27 cellular contexts compared by ENCODE assay signal in genomic region chr16:35308674-35309073, GRCh38.
"Had no signal": no experiment of that assay in that cellular context is flagged by ENCODE, and none has a peak within 500 bp of the region (broad histone marks: within the 10 kb centered on the region; RNA-seq: fewer than 3 reads in every experiment).

No MANE protein-coding gene starts in this region.

- H3K4me1 Mint-ChIP-seq: central memory CD8-positive, alpha-beta T cell; endodermal cell; memory B cell; natural killer cell; stimulated activated effector memory CD8-positive, alpha-beta T cell treated with anti-CD3 and anti-CD28 coated beads, Interleukin-12 subunit alpha, Interleukin-12 subunit beta, amount 100 ng/mL, for 72 hours had no signal

- H3K4me1 ChIP-seq: colonic mucosa, esophagus muscularis mucosa, heart right ventricle, lower lobe of right lung, pancreas, tibial nerve, upper lobe of left lung, uterus had no signal

- H3K36me3 Mint-ChIP-seq: memory B cell; stimulated activated effector memory CD8-positive, alpha-beta T cell treated with anti-CD3 and anti-CD28 coated beads, Interleukin-12 subunit alpha, Interleukin-12 subunit beta, amount 100 ng/mL, for 72 hours had no signal

- DNase-seq: colonic mucosa; effector CD8-positive, alpha-beta T cell; endodermal cell; foreskin melanocyte; glutamatergic neuron; heart right ventricle; hippocampal formation; kidney glomerular epithelial cell; left ventricle myocardium superior; lower lobe of right lung; natural killer cell; pancreas; stimulated activated CD4-positive, alpha-beta T cell treated with anti-CD3 and anti-CD28 coated beads, Interleukin-2, amount 100 ng/mL, for 24 hours; stimulated activated CD4-positive, alpha-beta T cell treated with anti-CD3 and anti-CD28 coated beads, Interleukin-4, amount 100 ng/mL, for 24 hours; stimulated activated naive CD4-positive, alpha-beta T cell treated with Interleukin-2 at 50 U/mL for 16 hours; substantia nigra; uterus had no signal

- H3K27me3 Mint-ChIP-seq: central memory CD8-positive, alpha-beta T cell; dendritic cell treated with granulocyte-macrophage colony-stimulating factor and Interleukin-4, amounts not matched to agents 40 ng/mL and 50 ng/mL, for 4 days; memory B cell had no signal

- H3K27me3 ChIP-seq: colonic mucosa, esophagus muscularis mucosa, heart right ventricle, neutrophil, pancreas, tibial nerve, upper lobe of left lung, uterus had no signal

- H3K4me3 ChIP-seq: colonic mucosa, esophagus muscularis mucosa, heart right ventricle, lower lobe of right lung, pancreas, thoracic aorta, tibial nerve, upper lobe of left lung, uterus had no signal

- H3K36me3 ChIP-seq: colonic mucosa, esophagus muscularis mucosa, heart right ventricle, lower lobe of right lung, neutrophil, pancreas, thoracic aorta, tibial nerve, upper lobe of left lung, uterus had no signal

- ATAC-seq: heart right ventricle; left ventricle myocardium superior; lower lobe of right lung; natural killer cell; pancreas; sciatic nerve; stimulated activated effector memory CD8-positive, alpha-beta T cell treated with anti-CD3 and anti-CD28 coated beads, Interleukin-12 subunit alpha, Interleukin-12 subunit beta, amount 100 ng/mL, for 72 hours had no signal

- H3K9me3 ChIP-seq: esophagus muscularis mucosa, lower lobe of right lung, neutrophil, pancreas, thoracic aorta, uterus had no signal

- H3K27ac Mint-ChIP-seq: dendritic cell treated with granulocyte-macrophage colony-stimulating factor and Interleukin-4, amounts not matched to agents 40 ng/mL and 50 ng/mL, for 4 days; endodermal cell; memory B cell; natural killer cell; stimulated activated effector memory CD8-positive, alpha-beta T cell treated with anti-CD3 and anti-CD28 coated beads, Interleukin-12 subunit alpha, Interleukin-12 subunit beta, amount 100 ng/mL, for 72 hours had no signal

- H3K27ac ChIP-seq: colonic mucosa, esophagus muscularis mucosa, heart right ventricle, lower lobe of right lung, neutrophil, pancreas, thoracic aorta, tibial nerve, upper lobe of left lung, uterus had no signal

- H3K4me3 Mint-ChIP-seq: central memory CD8-positive, alpha-beta T cell; dendritic cell treated with granulocyte-macrophage colony-stimulating factor and Interleukin-4, amounts not matched to agents 40 ng/mL and 50 ng/mL, for 4 days; endodermal cell; memory B cell; natural killer cell; stimulated activated effector memory CD8-positive, alpha-beta T cell treated with anti-CD3 and anti-CD28 coated beads, Interleukin-12 subunit alpha, Interleukin-12 subunit beta, amount 100 ng/mL, for 72 hours had no signal
